9 cellular contexts compared by ENCODE assay signal in the genomic region with DNA sequence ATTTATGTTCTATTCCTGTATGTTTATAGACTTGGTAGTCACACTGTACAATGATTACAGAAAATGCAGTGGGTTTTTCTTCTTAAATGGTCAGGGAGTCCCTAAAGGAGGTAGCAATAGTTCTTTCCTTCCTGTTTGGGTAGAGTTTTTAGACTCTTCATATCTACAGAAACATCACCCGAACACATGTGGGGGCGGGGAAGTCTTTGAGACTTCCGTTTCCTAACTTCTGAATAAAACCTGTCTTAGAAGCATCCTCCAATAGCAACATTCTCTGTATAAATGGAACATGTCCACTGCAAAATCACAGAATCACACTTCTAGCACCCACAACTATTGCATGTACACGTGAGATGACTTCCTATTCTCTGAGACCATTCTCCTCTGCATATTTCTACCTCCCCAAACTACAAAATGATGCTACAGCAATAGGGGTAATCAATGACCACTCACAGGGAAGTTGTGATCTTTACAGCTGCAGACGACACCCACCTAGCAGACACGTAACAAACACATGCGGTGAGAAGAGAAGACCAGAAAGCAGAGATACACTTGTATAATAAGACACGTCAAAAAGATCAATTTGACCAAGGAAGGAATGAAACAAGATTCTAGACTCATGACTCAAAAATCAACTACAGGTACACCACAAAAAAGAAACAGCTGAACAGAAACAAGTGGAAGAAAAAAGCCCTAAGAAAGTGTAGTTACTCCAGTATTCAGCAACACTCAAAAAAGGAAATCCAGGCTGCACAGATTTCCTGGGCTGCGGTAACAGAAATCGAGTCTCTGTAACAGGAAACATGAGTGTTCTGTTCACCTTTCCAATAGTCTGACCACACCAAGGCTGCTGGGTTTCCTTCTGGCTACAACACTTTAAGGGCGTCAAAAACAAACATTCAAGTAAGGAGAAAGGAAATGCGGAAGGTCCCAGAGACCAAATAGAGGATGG.
DNase-seq lines count a peak whose midpoint lies in the region; ATAC-seq lines count a peak whose summit lies in the region.
"Had no signal": no experiment of that assay in that cellular context is flagged by ENCODE, and none has a peak within 500 bp of the region (broad histone marks: within the 10 kb centered on the region; RNA-seq: fewer than 3 reads in every experiment).

No MANE protein-coding gene starts in this region.

- peaks cover 37% of the 10 kb centered on the region for H3K4me1 Mint-ChIP-seq in T-helper 2 cell treated with Interferon-gamma antibody and Interleukin-4, amounts not matched to agents 5 μg/mL and 100 μg/mL, for 36 hours (ENCODE audit: low read depth)

- peaks cover 6% of the 10 kb centered on the region for H3K27me3 Mint-ChIP-seq in T-helper 2 cell treated with Interferon-gamma antibody and Interleukin-4, amounts not matched to agents 5 μg/mL and 100 μg/mL, for 36 hours (ENCODE audit: low read depth)

- peak overlapping the region; percentile 62 for H3K4me3 Mint-ChIP-seq in T-helper 2 cell treated with Interferon-gamma antibody and Interleukin-4, amounts not matched to agents 5 μg/mL and 100 μg/mL, for 36 hours

- peak; percentile 60 for DNase-seq in T-helper 2 cell treated with Interferon-gamma antibody and Interleukin-4, amounts not matched to agents 5 μg/mL and 100 μg/mL, for 36 hours (ENCODE audit: low spot score)
- DNase-seq in stimulated activated CD4-positive, alpha-beta T cell treated with anti-CD3 and anti-CD28 coated beads, Interleukin-2, amount 100 ng/mL, for 24 hours = peak; percentile 43 to 48
- DNase-seq in NOMO-1 treated with dmso at 0.1 percent for 144 hours (lab: John Stamatoyannopoulos, UW; ENCODE audit: unreplicated experiment) (no peak), HuH-7.5 (ENCODE audit: low spot score) (no peak), NCI-H526 (lab: John Stamatoyannopoulos, UW) (no peak), amniotic stem cell (lab: John Stamatoyannopoulos, UW) (no peak)
- DNase-seq: SIG-M5 had no signal

- peak overlapping the region; percentile 67 for H3K27ac Mint-ChIP-seq in T-helper 2 cell treated with Interferon-gamma antibody and Interleukin-4, amounts not matched to agents 5 μg/mL and 100 μg/mL, for 36 hours

- peak; percentile 81 for ATAC-seq in GM18909 (IDR thresholded peaks at IDR 0.05; ENCODE audit: poor library complexity, unreplicated experiment)
- ATAC-seq in HG02840 (IDR thresholded peaks at IDR 0.05; ENCODE audit: low FRiP score, unreplicated experiment) = peak; percentile 86

- H3K9me3 Mint-ChIP-seq in T-helper 2 cell treated with Interferon-gamma antibody and Interleukin-4, amounts not matched to agents 5 μg/mL and 100 μg/mL, for 36 hours = peaks cover 8% of the 10 kb centered on the region

- H3K36me3 Mint-ChIP-seq in T-helper 2 cell treated with Interferon-gamma antibody and Interleukin-4, amounts not matched to agents 5 μg/mL and 100 μg/mL, for 36 hours (ENCODE audit: low read depth) = no peaks in the 10 kb centered on the region

Comparison
In these comparisons a context has a peak if more than half of its experiments do, and no peak if none do; other contexts are left out.
1. DNase-seq: peak in T-helper 2 cell treated with Interferon-gamma antibody and Interleukin-4, amounts not matched to agents 5 μg/mL and 100 μg/mL, for 36 hours (single experiment) and stimulated activated CD4-positive, alpha-beta T cell treated with anti-CD3 and anti-CD28 coated beads, Interleukin-2, amount 100 ng/mL, for 24 hours (2 of 2); none in NOMO-1 treated with dmso at 0.1 percent for 144 hours (single experiment), HuH-7.5 (single experiment), NCI-H526 (0 of 2) and amniotic stem cell (single experiment).